ENCODE assay signal across 23 cellular contexts in the genomic region with DNA sequence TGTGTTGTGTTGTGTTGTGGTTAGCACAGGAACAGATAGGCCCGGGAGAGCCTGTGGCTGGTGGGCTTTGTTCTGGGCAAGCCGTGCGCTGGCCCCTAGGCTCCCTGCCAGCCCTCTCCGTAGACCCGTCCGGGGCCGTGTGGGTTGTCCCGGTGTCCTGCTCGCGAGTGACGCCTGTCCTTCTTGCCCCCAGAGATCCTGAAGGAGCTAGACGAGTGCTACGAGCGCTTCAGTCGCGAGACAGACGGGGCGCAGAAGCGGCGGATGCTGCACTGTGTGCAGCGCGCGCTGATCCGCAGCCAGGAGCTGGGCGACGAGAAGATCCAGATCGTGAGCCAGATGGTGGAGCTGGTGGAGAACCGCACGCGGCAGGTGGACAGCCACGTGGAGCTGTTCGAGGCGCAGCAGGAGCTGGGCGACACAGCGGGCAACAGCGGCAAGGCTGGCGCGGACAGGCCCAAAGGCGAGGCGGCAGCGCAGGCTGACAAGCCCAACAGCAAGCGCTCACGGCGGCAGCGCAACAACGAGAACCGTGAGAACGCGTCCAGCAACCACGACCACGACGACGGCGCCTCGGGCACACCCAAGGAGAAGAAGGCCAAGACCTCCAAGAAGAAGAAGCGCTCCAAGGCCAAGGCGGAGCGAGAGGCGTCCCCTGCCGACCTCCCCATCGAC. TPM values are rescaled to one million over a fixed set of nuclear protein-coding genes. Genes with fewer than 3 reads are reported as not detected.
DNase-seq lines count a peak whose midpoint lies in the region; ATAC-seq and TF ChIP-seq lines count a peak whose summit lies in the region.
"Had no signal": no experiment of that assay in that cellular context is flagged by ENCODE, and none has a peak within 500 bp of the region (broad histone marks: within the 10 kb centered on the region; RNA-seq: fewer than 3 reads in every experiment).

No MANE protein-coding gene starts in this region.

- no peak overlapping the region for H3K4me3 ChIP-seq in heart right ventricle
- H3K4me3 ChIP-seq in testis, result peak overlapping the region; percentile 2 to 35
- H3K4me3 ChIP-seq in thyroid gland (replicated peaks in 1 of 3), result no peak overlapping the region
- H3K4me3 ChIP-seq: SJSA1 had no signal

- H3K9me3 Mint-ChIP-seq in brain, result peaks cover 0 to 3% (median 0%) of the 10 kb centered on the region in 5 experiments
- H3K9me3 Mint-ChIP-seq in neural crest cell, result no peaks in the 10 kb centered on the region

- TF ChIP-seq CTCF in heart right ventricle (IDR thresholded peaks at IDR 0.05) (no peak), brain (conservative IDR thresholded peaks at IDR 0.05) (no peak), neural crest cell (conservative IDR thresholded peaks at IDR 0.05) (no peak), testis (IDR thresholded peaks at IDR 0.05) (no peak), thyroid gland (IDR thresholded peaks at IDR 0.05) (no peak)

- peaks cover 10% of the 10 kb centered on the region for H3K27me3 Mint-ChIP-seq in brain
- peaks cover 7% of the 10 kb centered on the region for H3K27me3 Mint-ChIP-seq in neural crest cell (ENCODE audit: low read depth)

- TF ChIP-seq POLR2A in testis (IDR thresholded peaks at IDR 0.05), result no peak
- no peak for TF ChIP-seq POLR2A in thyroid gland (IDR thresholded peaks at IDR 0.05)

- H3K4me1 Mint-ChIP-seq in brain, result peaks cover 38% of the 10 kb centered on the region
- H3K4me1 Mint-ChIP-seq in neural crest cell, result peaks cover 35% of the 10 kb centered on the region

- H3K9me3 ChIP-seq in heart right ventricle (no peaks in the 10 kb centered on the region), testis (no peaks in the 10 kb centered on the region), thyroid gland (no peaks in the 10 kb centered on the region)
- H3K9me3 ChIP-seq: SJSA1 had no signal

- H3K4me3 Mint-ChIP-seq in brain (peak overlapping the region in 3 of 5 experiments; percentile 9 to 53 (median 29)), neural crest cell (peak overlapping the region; percentile 41)
- H3K4me3 Mint-ChIP-seq: CD8-positive, alpha-beta memory T cell had no signal

- no peak overlapping the region for H3K27ac Mint-ChIP-seq in brain
- peak overlapping the region; percentile 35 for H3K27ac Mint-ChIP-seq in neural crest cell (ENCODE audit: unreplicated experiment)
- H3K27ac Mint-ChIP-seq: CD8-positive, alpha-beta memory T cell had no signal

- H3K27me3 ChIP-seq in heart right ventricle, result no peaks in the 10 kb centered on the region
- no peaks in the 10 kb centered on the region for H3K27me3 ChIP-seq in testis
- H3K27me3 ChIP-seq in thyroid gland, result no peaks in the 10 kb centered on the region
- H3K27me3 ChIP-seq: SJSA1 had no signal

- H3K36me3 ChIP-seq in heart right ventricle (peaks cover 0 to 43% (median 7%) of the 10 kb centered on the region in 9 donors), testis (ENCODE audit: low read depth, missing control alignments) (no peaks in the 10 kb centered on the region), thyroid gland (no peaks in the 10 kb centered on the region)

- H3K27ac ChIP-seq in heart right ventricle (no peak overlapping the region), testis (no peak overlapping the region), thyroid gland (no peak overlapping the region)
- H3K27ac ChIP-seq: C4-2B, KMS-11, SJSA1 had no signal

- H3K36me3 Mint-ChIP-seq in brain (peaks cover 33% of the 10 kb centered on the region), neural crest cell (ENCODE audit: low read depth) (peaks cover 6% of the 10 kb centered on the region)

- H3K4me1 ChIP-seq in heart right ventricle (peaks cover 0 to 22% (median 17%) of the 10 kb centered on the region in 9 donors), testis (peaks cover 14% of the 10 kb centered on the region), thyroid gland (peaks cover 11 to 23% of the 10 kb centered on the region in 2 donors)

- intact Hi-C loops in left ventricle myocardium superior (cut with micrococcal nuclease) (no loop called here), heart right ventricle (cut with DNase I) (loop anchor here in 6 of 10 donors (5.0 to 10.0 kb wide), 4 partner anchors 96 to 196 kb away; partner anchors contain the start of genes ANKRD10 (in 4 of the 6) and NAXD (in 1 of the 6)), testis (cut with DNase I; ENCODE audit: low total_unique reads) (loop anchor here (10.0 kb wide), 3 partner anchors 96 to 196 kb away; partner anchors contain the start of genes ANKRD10 and NAXD), thyroid gland (cut with DNase I) (loop anchor here (10.0 kb wide), 1 partner anchor 196 kb away; the partner anchor contains the start of gene ANKRD10)

- ATAC-seq in left ventricle myocardium superior (no peak), heart right ventricle (no peak), HG02870 (IDR thresholded peaks at IDR 0.05; ENCODE audit: unreplicated experiment) (no peak)
- ATAC-seq: Panc1 had no signal

- peak; percentile 38 for DNase-seq in left ventricle myocardium superior
- DNase-seq in heart right ventricle, result no peak
- no peak for DNase-seq in neural crest cell (ENCODE audit: low read depth, low spot score)
- DNase-seq in testis, result no peak
- DNase-seq in thyroid gland, result no peak
- no peak for DNase-seq in activated T-cell treated with anti-CD3 and anti-CD28 coated beads, Interleukin-2, amount 50 U/mL, for 1 hour
- DNase-seq: 8988T; AML-193; Calu3; CD8-positive, alpha-beta memory T cell; DMS153; NCI-H1092 treated with DMSO at 0.1 percent for 48 hours; NCI-H146; NCI-H2029; NCI-H345; NCI-H524; NCI-H82 had no signal

- WGBS in heart right ventricle, 2 donors, result 97 to 98% methylated on average over 61 of the region's 61 CpGs
- WGBS in testis, 2 donors, result 71 to 84% methylated on average over 27 to 61 of the region's 61 CpGs
- 97 to 98% methylated on average over 58 to 61 of the region's 61 CpGs for WGBS in thyroid gland, 2 donors

RNA-seq across cellular contexts. Expression of gene ING1, which starts 5.7 kb away (rescaled TPM):
- total RNA-seq in left ventricle myocardium superior (7.7 TPM), heart right ventricle (1 to 10 TPM; 4.1 to 9.3 (median 6.3) TPM), neural crest cell (26.8 and 29.6 TPM in 2 replicates), testis (10 to 100 TPM; 43.6 to 45.5 TPM), thyroid gland (10 to 100 TPM in 3 of 4 donors, 1 to 10 TPM in 1; 8.2 to 17.9 (median 15.6) TPM)
- polyA plus RNA-seq in heart right ventricle (10 to 100 TPM in 1 of 2 donors, 1 to 10 TPM in 1; 5.4 to 15.6 TPM), brain (ENCODE audit: insufficient read depth, low read depth, low replicate concordance) (24.8 TPM), testis (ENCODE audit: insufficient read depth, low read depth, low replicate concordance) (42.2 TPM)

RNA-seq across cellular contexts. Expression of gene CARS2, which starts 13.3 kb away (rescaled TPM):
- total RNA-seq in left ventricle myocardium superior (54.5 TPM), heart right ventricle (10 to 100 TPM; 35.2 to 53.5 (median 42.8) TPM), neural crest cell (81.5 and 92.3 TPM in 2 replicates), testis (100 to 1,000 TPM; 100 to 116 TPM), thyroid gland (10 to 100 TPM; 49.0 to 78.1 (median 68.4) TPM)
- polyA plus RNA-seq in heart right ventricle (100 to 1,000 TPM in 1 of 2 donors, 10 to 100 TPM in 1; 61.3 to 103 TPM), brain (ENCODE audit: insufficient read depth, low read depth, low replicate concordance) (59.4 TPM), testis (ENCODE audit: insufficient read depth, low read depth, low replicate concordance) (60.4 TPM)

Comparison
In these comparisons a context has a peak if more than half of its experiments do, and no peak if none do; other contexts are left out.
1. H3K4me3 ChIP-seq: peak in testis (2 of 2); none in heart right ventricle (0 of 10) and thyroid gland (0 of 3).